Comparison of ENCODE assay signal across 9 cellular contexts in the genomic region with DNA sequence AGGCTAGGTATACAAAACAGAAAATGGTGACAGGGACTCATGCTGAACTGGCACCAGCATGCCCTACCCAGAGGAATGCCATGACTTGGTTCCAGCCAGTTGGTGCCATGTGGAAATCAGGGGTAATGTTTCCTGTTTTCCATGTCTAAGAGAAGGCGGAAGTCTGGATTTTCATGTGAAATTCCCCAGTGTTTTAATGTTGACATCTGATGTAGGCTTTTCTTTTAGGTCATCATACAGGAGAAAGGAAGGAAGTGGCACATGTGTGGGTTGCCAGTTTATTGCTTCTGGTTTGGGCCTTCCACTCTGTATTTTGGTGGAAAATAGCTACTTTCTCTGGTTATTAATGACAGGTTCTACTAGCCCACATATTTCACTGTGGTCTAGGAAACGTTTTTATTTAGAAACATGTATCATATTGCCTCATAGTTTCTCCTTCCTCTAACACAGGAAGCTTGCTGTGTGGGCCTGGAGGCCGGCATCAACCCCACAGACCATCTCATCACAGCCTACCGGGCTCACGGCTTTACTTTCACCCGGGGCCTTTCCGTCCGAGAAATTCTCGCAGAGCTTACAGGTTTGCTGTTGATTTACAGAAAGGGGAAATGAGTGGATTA. TPM values are rescaled to one million over a fixed set of nuclear protein-coding genes. Genes with fewer than 3 reads are reported as not detected.
DNase-seq lines count a peak whose midpoint lies in the region; ATAC-seq and TF ChIP-seq lines count a peak whose summit lies in the region.
"Had no signal": no experiment of that assay in that cellular context is flagged by ENCODE, and none has a peak within 500 bp of the region (broad histone marks: within the 10 kb centered on the region; RNA-seq: fewer than 3 reads in every experiment).

No MANE protein-coding gene starts in this region.

- no peaks in the 10 kb centered on the region for H3K9me3 Mint-ChIP-seq in activated T-cell treated with anti-CD3 and anti-CD28 coated beads, Interleukin-2, amount 50 U/mL, for 72 hours
- H3K9me3 Mint-ChIP-seq in stimulated activated naive CD8-positive, alpha-beta T cell treated with anti-CD3 and anti-CD28 coated beads, Interleukin-15, amount 100 ng/mL, for 72 hours: no peaks in the 10 kb centered on the region
- H3K9me3 Mint-ChIP-seq in endothelial cell (ENCODE audit: unreplicated experiment): no peaks in the 10 kb centered on the region
- H3K9me3 Mint-ChIP-seq: T-helper 1 cell treated with Interleukin-12 subunit alpha and Interleukin-12 subunit beta and Interleukin-4 antibody, amounts not matched to agents 30 μg/mL and 1 μg/mL, for 36 hours had no signal

- H3K4me3 ChIP-seq in Karpas-422 (ENCODE audit: low read length): no peak overlapping the region

- peak; percentile 44 to 80 for ATAC-seq in activated T-cell treated with anti-CD3 and anti-CD28 coated beads, Interleukin-2, amount 50 U/mL, for 72 hours (replicated peaks in 1 of 2)
- ATAC-seq in HG02852 (IDR thresholded peaks at IDR 0.05; ENCODE audit: unreplicated experiment): peak; percentile 87
- ATAC-seq in stimulated activated naive CD8-positive, alpha-beta T cell treated with anti-CD3 and anti-CD28 coated beads, Interleukin-15, amount 100 ng/mL, for 72 hours: peak; percentile 97

- H3K9ac ChIP-seq in Karpas-422 (ENCODE audit: low read length): no peak overlapping the region

- H4K20me1 ChIP-seq in Karpas-422 (ENCODE audit: insufficient read depth, low read depth, low read length): no peaks in the 10 kb centered on the region

- H3K9me2 ChIP-seq in Karpas-422 (replicated peaks; ENCODE audit: insufficient read depth, low read length): no peaks in the 10 kb centered on the region

- no peak overlapping the region for H3K4me2 ChIP-seq in Karpas-422 (ENCODE audit: low read depth, low read length, poor library complexity, severe bottlenecking)

- H3K4me1 Mint-ChIP-seq in activated T-cell treated with anti-CD3 and anti-CD28 coated beads, Interleukin-2, amount 50 U/mL, for 72 hours (ENCODE audit: low read depth): peaks cover 18% of the 10 kb centered on the region
- peaks cover 36% of the 10 kb centered on the region for H3K4me1 Mint-ChIP-seq in stimulated activated naive CD8-positive, alpha-beta T cell treated with anti-CD3 and anti-CD28 coated beads, Interleukin-15, amount 100 ng/mL, for 72 hours
- no peaks in the 10 kb centered on the region for H3K4me1 Mint-ChIP-seq in endothelial cell (ENCODE audit: unreplicated experiment)

- peaks cover 27% of the 10 kb centered on the region for H3K79me2 ChIP-seq in Karpas-422 (ENCODE audit: low read length)

- H3K27ac Mint-ChIP-seq in activated T-cell treated with anti-CD3 and anti-CD28 coated beads, Interleukin-2, amount 50 U/mL, for 72 hours: peak overlapping the region; percentile 97
- peak overlapping the region; percentile 93 to 94 for H3K27ac Mint-ChIP-seq in stimulated activated naive CD8-positive, alpha-beta T cell treated with anti-CD3 and anti-CD28 coated beads, Interleukin-15, amount 100 ng/mL, for 72 hours
- H3K27ac Mint-ChIP-seq in endothelial cell (ENCODE audit: unreplicated experiment): no peak overlapping the region

- H3K36me3 ChIP-seq in Karpas-422 (ENCODE audit: insufficient read depth, low read length): peaks cover 6% of the 10 kb centered on the region; the same call in 1 of the 2 replicates

- H3K27me3 ChIP-seq in Karpas-422 (ENCODE audit: low read length): no peaks in the 10 kb centered on the region

- H3K27me3 Mint-ChIP-seq in activated T-cell treated with anti-CD3 and anti-CD28 coated beads, Interleukin-2, amount 50 U/mL, for 72 hours (ENCODE audit: low read depth): no peaks in the 10 kb centered on the region
- H3K27me3 Mint-ChIP-seq in stimulated activated naive CD8-positive, alpha-beta T cell treated with anti-CD3 and anti-CD28 coated beads, Interleukin-15, amount 100 ng/mL, for 72 hours: no peaks in the 10 kb centered on the region
- no peaks in the 10 kb centered on the region for H3K27me3 Mint-ChIP-seq in endothelial cell (ENCODE audit: unreplicated experiment)

- H3K9me3 ChIP-seq in Karpas-422 (ENCODE audit: low read length): no peaks in the 10 kb centered on the region

- H3K27ac ChIP-seq in Karpas-422 (ENCODE audit: low read length): no peak overlapping the region

- peak overlapping the region in 1 of 2 donors; percentile 67 for H3K4me3 Mint-ChIP-seq in activated T-cell treated with anti-CD3 and anti-CD28 coated beads, Interleukin-2, amount 50 U/mL, for 72 hours
- H3K4me3 Mint-ChIP-seq in stimulated activated naive CD8-positive, alpha-beta T cell treated with anti-CD3 and anti-CD28 coated beads, Interleukin-15, amount 100 ng/mL, for 72 hours: peak overlapping the region; percentile 50 to 60
- no peak overlapping the region for H3K4me3 Mint-ChIP-seq in endothelial cell (ENCODE audit: unreplicated experiment)
- H3K4me3 Mint-ChIP-seq: T-helper 1 cell treated with Interleukin-12 subunit alpha and Interleukin-12 subunit beta and Interleukin-4 antibody, amounts not matched to agents 30 μg/mL and 1 μg/mL, for 36 hours had no signal

- no peak overlapping the region for H2AFZ ChIP-seq in Karpas-422 (ENCODE audit: low read length)

- DNase-seq in activated T-cell treated with anti-CD3 and anti-CD28 coated beads, Interleukin-2, amount 50 U/mL, for 72 hours: peak in 1 of 2 donors; percentile 16
- DNase-seq in activated T-cell treated with anti-CD3 and anti-CD28 coated beads, Interleukin-2, amount 50 U/mL, for 48 hours: no peak
- peak; percentile 89 for DNase-seq in NOMO-1 treated with DMSO at 0.1 percent for 48 hours (lab: John Stamatoyannopoulos, UW; ENCODE audit: unreplicated experiment)
- peak in 1 of 2 donors; percentile 51 for DNase-seq in stimulated activated naive CD8-positive, alpha-beta T cell treated with anti-CD3 and anti-CD28 coated beads, Interleukin-15, amount 100 ng/mL, for 72 hours
- DNase-seq in dedifferentiated amniotic fluid mesenchymal stem cell (ENCODE audit: extremely low spot score): no peak
- no peak for DNase-seq in Karpas-422
- no peak for DNase-seq in endothelial cell (ENCODE audit: low spot score)

- H3K4me1 ChIP-seq in Karpas-422 (ENCODE audit: low read length): peaks cover 14% of the 10 kb centered on the region

- no peak for TF ChIP-seq CTCF in endothelial cell (IDR thresholded peaks at IDR 0.05; ENCODE audit: unreplicated experiment)

- H3K36me3 Mint-ChIP-seq in activated T-cell treated with anti-CD3 and anti-CD28 coated beads, Interleukin-2, amount 50 U/mL, for 72 hours (ENCODE audit: insufficient read depth in 2 of 2): peaks cover 2 to 9% of the 10 kb centered on the region in 2 donors
- peaks cover 14% of the 10 kb centered on the region for H3K36me3 Mint-ChIP-seq in endothelial cell (ENCODE audit: low read depth, unreplicated experiment)

RNA-seq across cellular contexts. Expression of a gene that starts 7.2 kb away (rescaled TPM):
- 100 to 1,000 TPM; 165 to 179 TPM for total RNA-seq in activated T-cell treated with anti-CD3 and anti-CD28 coated beads, Interleukin-2, amount 50 U/mL, for 72 hours
- 164 and 220 TPM in 2 replicates for total RNA-seq in Karpas-422 (2014; rRNA removed; shearing (Covaris generic); ENCODE audit: low replicate concordance)
- 162 TPM for total RNA-seq in endothelial cell (ENCODE audit: unreplicated experiment)
